Comparison of ENCODE assay signal across 1 cellular context in the genomic region with DNA sequence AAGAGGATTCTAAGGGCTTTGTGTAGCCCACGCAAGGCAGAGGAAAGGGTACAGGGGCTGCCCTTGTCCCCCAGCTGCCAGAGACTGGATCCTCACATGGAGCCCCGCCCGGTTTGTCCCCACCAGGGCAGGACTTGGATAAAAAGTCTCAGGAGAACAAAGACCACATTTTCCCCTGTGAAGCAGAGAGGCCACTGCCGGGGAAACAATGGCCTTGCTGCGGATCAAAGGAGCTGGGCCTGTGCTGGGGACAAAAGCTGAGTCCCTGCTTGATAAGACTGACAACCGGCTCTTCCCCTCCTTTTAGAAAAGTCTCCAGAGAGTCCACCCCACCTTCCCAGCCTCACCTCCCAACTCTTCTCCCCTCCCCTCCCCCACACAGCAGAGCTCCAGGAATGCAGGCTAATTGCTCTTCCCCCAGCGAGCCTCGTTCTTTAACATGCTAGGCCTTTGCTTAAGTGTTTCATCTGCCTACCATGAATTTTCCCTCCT.
TF ChIP-seq lines count a peak whose summit lies in the region.

No MANE protein-coding gene starts in this region.

TF ChIP-seq in HepG2, 621 proteins besides CTCF, POLR2A, EP300 and RAD21 (continued from another document and continues in another):
- TF ChIP-seq ZBTB34 (CRISPR knock-in tag; IDR thresholded peaks at IDR 0.05) (no peak), ZNF772 (CRISPR knock-in tag; IDR thresholded peaks at IDR 0.05) (0 out of 2 replicates have a peak, but pooled peaks have one; percentile 42), ZNF292 (CRISPR knock-in tag; IDR thresholded peaks at IDR 0.05; ENCODE audit: borderline replicate concordance, low read depth) (peak; percentile 72; the same call in 1 of the 2 replicates), NFE2L2 (IDR thresholded peaks at IDR 0.05; ENCODE audit: low read length) (no peak), ZNF484 (CRISPR knock-in tag; IDR thresholded peaks at IDR 0.05; ENCODE audit: borderline replicate concordance, low read depth) (no peak), TCF7 (IDR thresholded peaks at IDR 0.05; ENCODE audit: low read depth) (peak; percentile 97), ZNF790 (CRISPR knock-in tag; IDR thresholded peaks at IDR 0.05; ENCODE audit: borderline replicate concordance) (no peak), ARID2 (CRISPR knock-in tag; IDR thresholded peaks at IDR 0.05; ENCODE audit: borderline replicate concordance) (no peak), ZNF17 (CRISPR knock-in tag; IDR thresholded peaks at IDR 0.05) (no peak), AGO1 (IDR thresholded peaks at IDR 0.05; ENCODE audit: low read depth, low read length, poor library complexity, severe bottlenecking) (no peak), ZBTB38 (CRISPR knock-in tag; IDR thresholded peaks at IDR 0.05) (peak; percentile 15; the same call in 1 of the 2 replicates), SP5 (CRISPR knock-in tag; IDR thresholded peaks at IDR 0.05; ENCODE audit: borderline replicate concordance, low read depth) (peak; percentile 33; the same call in 1 of the 2 replicates), NFYB (CRISPR knock-in tag; IDR thresholded peaks at IDR 0.05) (no peak), ZNF567 (CRISPR knock-in tag; IDR thresholded peaks at IDR 0.05; ENCODE audit: borderline replicate concordance) (no peak), TIGD3 (CRISPR knock-in tag; IDR thresholded peaks at IDR 0.05; ENCODE audit: borderline replicate concordance) (no peak), ZNF550 (CRISPR knock-in tag; IDR thresholded peaks at IDR 0.05; ENCODE audit: borderline replicate concordance) (no peak), POLR2AphosphoS2 (IDR thresholded peaks at IDR 0.05; ENCODE audit: low read depth, low read length) (no peak), HMGA1 (CRISPR knock-in tag; conservative IDR thresholded peaks at IDR 0.05) (no peak), ZNF724P (CRISPR knock-in tag; IDR thresholded peaks at IDR 0.05; ENCODE audit: borderline replicate concordance) (no peak), NFKBIZ (CRISPR knock-in tag; IDR thresholded peaks at IDR 0.05) (no peak), ZNF607 (CRISPR knock-in tag; IDR thresholded peaks at IDR 0.05; ENCODE audit: borderline replicate concordance) (no peak; the same call in 1 of the 2 replicates), ZNF205 (CRISPR knock-in tag; IDR thresholded peaks at IDR 0.05) (peak; percentile 74; the same call in 1 of the 2 replicates), ATRX (CRISPR knock-in tag; IDR thresholded peaks at IDR 0.05; ENCODE audit: borderline replicate concordance) (no peak), TEAD3 (CRISPR knock-in tag; optimal IDR thresholded peaks at IDR 0.05; ENCODE audit: borderline replicate concordance) (peak; percentile 65)
- TF ChIP-seq, protein P1, sequence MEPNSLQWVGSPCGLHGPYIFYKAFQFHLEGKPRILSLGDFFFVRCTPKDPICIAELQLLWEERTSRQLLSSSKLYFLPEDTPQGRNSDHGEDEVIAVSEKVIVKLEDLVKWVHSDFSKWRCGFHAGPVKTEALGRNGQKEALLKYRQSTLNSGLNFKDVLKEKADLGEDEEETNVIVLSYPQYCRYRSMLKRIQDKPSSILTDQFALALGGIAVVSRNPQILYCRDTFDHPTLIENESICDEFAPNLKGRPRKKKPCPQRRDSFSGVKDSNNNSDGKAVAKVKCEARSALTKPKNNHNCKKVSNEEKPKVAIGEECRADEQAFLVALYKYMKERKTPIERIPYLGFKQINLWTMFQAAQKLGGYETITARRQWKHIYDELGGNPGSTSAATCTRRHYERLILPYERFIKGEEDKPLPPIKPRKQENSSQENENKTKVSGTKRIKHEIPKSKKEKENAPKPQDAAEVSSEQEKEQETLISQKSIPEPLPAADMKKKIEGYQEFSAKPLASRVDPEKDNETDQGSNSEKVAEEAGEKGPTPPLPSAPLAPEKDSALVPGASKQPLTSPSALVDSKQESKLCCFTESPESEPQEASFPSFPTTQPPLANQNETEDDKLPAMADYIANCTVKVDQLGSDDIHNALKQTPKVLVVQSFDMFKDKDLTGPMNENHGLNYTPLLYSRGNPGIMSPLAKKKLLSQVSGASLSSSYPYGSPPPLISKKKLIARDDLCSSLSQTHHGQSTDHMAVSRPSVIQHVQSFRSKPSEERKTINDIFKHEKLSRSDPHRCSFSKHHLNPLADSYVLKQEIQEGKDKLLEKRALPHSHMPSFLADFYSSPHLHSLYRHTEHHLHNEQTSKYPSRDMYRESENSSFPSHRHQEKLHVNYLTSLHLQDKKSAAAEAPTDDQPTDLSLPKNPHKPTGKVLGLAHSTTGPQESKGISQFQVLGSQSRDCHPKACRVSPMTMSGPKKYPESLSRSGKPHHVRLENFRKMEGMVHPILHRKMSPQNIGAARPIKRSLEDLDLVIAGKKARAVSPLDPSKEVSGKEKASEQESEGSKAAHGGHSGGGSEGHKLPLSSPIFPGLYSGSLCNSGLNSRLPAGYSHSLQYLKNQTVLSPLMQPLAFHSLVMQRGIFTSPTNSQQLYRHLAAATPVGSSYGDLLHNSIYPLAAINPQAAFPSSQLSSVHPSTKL (CRISPR knock-in tag; IDR thresholded peaks at IDR 0.05): peak; percentile 93
- TF ChIP-seq, protein P2, sequence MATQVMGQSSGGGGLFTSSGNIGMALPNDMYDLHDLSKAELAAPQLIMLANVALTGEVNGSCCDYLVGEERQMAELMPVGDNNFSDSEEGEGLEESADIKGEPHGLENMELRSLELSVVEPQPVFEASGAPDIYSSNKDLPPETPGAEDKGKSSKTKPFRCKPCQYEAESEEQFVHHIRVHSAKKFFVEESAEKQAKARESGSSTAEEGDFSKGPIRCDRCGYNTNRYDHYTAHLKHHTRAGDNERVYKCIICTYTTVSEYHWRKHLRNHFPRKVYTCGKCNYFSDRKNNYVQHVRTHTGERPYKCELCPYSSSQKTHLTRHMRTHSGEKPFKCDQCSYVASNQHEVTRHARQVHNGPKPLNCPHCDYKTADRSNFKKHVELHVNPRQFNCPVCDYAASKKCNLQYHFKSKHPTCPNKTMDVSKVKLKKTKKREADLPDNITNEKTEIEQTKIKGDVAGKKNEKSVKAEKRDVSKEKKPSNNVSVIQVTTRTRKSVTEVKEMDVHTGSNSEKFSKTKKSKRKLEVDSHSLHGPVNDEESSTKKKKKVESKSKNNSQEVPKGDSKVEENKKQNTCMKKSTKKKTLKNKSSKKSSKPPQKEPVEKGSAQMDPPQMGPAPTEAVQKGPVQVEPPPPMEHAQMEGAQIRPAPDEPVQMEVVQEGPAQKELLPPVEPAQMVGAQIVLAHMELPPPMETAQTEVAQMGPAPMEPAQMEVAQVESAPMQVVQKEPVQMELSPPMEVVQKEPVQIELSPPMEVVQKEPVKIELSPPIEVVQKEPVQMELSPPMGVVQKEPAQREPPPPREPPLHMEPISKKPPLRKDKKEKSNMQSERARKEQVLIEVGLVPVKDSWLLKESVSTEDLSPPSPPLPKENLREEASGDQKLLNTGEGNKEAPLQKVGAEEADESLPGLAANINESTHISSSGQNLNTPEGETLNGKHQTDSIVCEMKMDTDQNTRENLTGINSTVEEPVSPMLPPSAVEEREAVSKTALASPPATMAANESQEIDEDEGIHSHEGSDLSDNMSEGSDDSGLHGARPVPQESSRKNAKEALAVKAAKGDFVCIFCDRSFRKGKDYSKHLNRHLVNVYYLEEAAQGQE (IDR thresholded peaks at IDR 0.05; ENCODE audit: borderline replicate concordance in 1 of 2, low read depth in 1 of 2, low read length in 2 of 2): no peak
- TF ChIP-seq, protein P3, sequence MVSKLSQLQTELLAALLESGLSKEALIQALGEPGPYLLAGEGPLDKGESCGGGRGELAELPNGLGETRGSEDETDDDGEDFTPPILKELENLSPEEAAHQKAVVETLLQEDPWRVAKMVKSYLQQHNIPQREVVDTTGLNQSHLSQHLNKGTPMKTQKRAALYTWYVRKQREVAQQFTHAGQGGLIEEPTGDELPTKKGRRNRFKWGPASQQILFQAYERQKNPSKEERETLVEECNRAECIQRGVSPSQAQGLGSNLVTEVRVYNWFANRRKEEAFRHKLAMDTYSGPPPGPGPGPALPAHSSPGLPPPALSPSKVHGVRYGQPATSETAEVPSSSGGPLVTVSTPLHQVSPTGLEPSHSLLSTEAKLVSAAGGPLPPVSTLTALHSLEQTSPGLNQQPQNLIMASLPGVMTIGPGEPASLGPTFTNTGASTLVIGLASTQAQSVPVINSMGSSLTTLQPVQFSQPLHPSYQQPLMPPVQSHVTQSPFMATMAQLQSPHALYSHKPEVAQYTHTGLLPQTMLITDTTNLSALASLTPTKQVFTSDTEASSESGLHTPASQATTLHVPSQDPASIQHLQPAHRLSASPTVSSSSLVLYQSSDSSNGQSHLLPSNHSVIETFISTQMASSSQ (IDR thresholded peaks at IDR 0.05; ENCODE audit: low read depth): no peak
- TF ChIP-seq, protein P3 (CRISPR knock-in tag; IDR thresholded peaks at IDR 0.05; ENCODE audit: borderline replicate concordance): peak; percentile 33; the same call in 1 of the 2 replicates
- TF ChIP-seq, protein P4, sequence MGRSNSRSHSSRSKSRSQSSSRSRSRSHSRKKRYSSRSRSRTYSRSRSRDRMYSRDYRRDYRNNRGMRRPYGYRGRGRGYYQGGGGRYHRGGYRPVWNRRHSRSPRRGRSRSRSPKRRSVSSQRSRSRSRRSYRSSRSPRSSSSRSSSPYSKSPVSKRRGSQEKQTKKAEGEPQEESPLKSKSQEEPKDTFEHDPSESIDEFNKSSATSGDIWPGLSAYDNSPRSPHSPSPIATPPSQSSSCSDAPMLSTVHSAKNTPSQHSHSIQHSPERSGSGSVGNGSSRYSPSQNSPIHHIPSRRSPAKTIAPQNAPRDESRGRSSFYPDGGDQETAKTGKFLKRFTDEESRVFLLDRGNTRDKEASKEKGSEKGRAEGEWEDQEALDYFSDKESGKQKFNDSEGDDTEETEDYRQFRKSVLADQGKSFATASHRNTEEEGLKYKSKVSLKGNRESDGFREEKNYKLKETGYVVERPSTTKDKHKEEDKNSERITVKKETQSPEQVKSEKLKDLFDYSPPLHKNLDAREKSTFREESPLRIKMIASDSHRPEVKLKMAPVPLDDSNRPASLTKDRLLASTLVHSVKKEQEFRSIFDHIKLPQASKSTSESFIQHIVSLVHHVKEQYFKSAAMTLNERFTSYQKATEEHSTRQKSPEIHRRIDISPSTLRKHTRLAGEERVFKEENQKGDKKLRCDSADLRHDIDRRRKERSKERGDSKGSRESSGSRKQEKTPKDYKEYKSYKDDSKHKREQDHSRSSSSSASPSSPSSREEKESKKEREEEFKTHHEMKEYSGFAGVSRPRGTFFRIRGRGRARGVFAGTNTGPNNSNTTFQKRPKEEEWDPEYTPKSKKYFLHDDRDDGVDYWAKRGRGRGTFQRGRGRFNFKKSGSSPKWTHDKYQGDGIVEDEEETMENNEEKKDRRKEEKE (IDR thresholded peaks at IDR 0.05): no peak
- TF ChIP-seq, protein P5, sequence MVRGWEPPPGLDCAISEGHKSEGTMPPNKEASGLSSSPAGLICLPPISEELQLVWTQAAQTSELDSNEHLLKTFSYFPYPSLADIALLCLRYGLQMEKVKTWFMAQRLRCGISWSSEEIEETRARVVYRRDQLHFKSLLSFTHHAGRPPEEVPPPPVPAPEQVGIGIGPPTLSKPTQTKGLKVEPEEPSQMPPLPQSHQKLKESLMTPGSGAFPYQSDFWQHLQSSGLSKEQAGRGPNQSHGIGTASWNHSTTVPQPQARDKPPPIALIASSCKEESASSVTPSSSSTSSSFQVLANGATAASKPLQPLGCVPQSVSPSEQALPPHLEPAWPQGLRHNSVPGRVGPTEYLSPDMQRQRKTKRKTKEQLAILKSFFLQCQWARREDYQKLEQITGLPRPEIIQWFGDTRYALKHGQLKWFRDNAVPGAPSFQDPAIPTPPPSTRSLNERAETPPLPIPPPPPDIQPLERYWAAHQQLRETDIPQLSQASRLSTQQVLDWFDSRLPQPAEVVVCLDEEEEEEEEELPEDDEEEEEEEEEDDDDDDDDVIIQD (CRISPR knock-in tag; IDR thresholded peaks at IDR 0.05; ENCODE audit: low read depth): no peak
- TF ChIP-seq, protein P6, sequence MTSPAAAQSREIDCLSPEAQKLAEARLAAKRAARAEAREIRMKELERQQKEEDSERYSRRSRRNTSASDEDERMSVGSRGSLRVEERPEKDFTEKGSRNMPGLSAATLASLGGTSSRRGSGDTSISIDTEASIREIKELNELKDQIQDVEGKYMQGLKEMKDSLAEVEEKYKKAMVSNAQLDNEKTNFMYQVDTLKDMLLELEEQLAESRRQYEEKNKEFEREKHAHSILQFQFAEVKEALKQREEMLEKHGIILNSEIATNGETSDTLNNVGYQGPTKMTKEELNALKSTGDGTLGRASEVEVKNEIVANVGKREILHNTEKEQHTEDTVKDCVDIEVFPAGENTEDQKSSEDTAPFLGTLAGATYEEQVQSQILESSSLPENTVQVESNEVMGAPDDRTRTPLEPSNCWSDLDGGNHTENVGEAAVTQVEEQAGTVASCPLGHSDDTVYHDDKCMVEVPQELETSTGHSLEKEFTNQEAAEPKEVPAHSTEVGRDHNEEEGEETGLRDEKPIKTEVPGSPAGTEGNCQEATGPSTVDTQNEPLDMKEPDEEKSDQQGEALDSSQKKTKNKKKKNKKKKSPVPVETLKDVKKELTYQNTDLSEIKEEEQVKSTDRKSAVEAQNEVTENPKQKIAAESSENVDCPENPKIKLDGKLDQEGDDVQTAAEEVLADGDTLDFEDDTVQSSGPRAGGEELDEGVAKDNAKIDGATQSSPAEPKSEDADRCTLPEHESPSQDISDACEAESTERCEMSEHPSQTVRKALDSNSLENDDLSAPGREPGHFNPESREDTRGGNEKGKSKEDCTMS (CRISPR knock-in tag; conservative IDR thresholded peaks at IDR 0.05): no peak
